In genomic region chr2:215397632-215398341, GRCh38 we compare ENCODE assay signal across 20 cellular contexts. TPM values are rescaled to one million over a fixed set of nuclear protein-coding genes. Genes with fewer than 3 reads are reported as not detected.
DNase-seq lines count a peak whose midpoint lies in the region; ATAC-seq and TF ChIP-seq lines count a peak whose summit lies in the region.
"Had no signal": no experiment of that assay in that cellular context is flagged by ENCODE, and none has a peak within 500 bp of the region (broad histone marks: within the 10 kb centered on the region; RNA-seq: fewer than 3 reads in every experiment).

No MANE protein-coding gene starts in this region.

- H3K4me3 ChIP-seq in BJ (ENCODE audit: low read depth, low read length) (no peak overlapping the region), fibroblast of pulmonary artery (replicated peaks; ENCODE audit: low read depth, low read length) (no peak overlapping the region)
- H3K4me3 ChIP-seq: BLaER1 treated with 17β-estradiol and CSF1 and Interleukin-3, amounts not matched to agents 10 nM and 100 nM; GM12878 had no signal

- H3K36me3 ChIP-seq in BJ (ENCODE audit: control insufficient read depth, insufficient read depth, low read length) = peaks cover 21% of the 10 kb centered on the region

- CTCF ChIA-PET in BJ (lab: Yijun Ruan, JAX) = interaction anchor here (1.1 to 1.9 kb wide), 3 partner anchors 13 to 533 kb away, joined by 3 to 5 read pairs (median 3); no protein-coding TSS in a partner anchor

- no peak for ATAC-seq in HG03280 (IDR thresholded peaks at IDR 0.05; ENCODE audit: unreplicated experiment)
- ATAC-seq: activated T-cell treated with anti-CD3 and anti-CD28 coated beads, Interleukin-2, amount 50 U/mL, for 4 hours; GM12878; natural killer cell had no signal

- TF ChIP-seq CTCF in BJ (IDR thresholded peaks at IDR 0.05; ENCODE audit: insufficient read depth, low read depth, low read length) (peak; percentile 31), VCaP (conservative IDR thresholded peaks at IDR 0.05) (peak; percentile 18; the same call in 1 of the 2 replicates), fibroblast of pulmonary artery (IDR thresholded peaks at IDR 0.05; ENCODE audit: low read length, missing control alignments) (peak; percentile 26), osteocyte (IDR thresholded peaks at IDR 0.05) (peak; percentile 22)

- H3K27me3 Mint-ChIP-seq in osteocyte (ENCODE audit: unreplicated experiment) = no peaks in the 10 kb centered on the region

- peaks cover 76% of the 10 kb centered on the region for H3K4me1 Mint-ChIP-seq in osteocyte (ENCODE audit: unreplicated experiment)
- H3K4me1 Mint-ChIP-seq: IgD-negative memory B cell, natural killer cell had no signal

- DNase-seq in BJ (ENCODE audit: low read depth) = no peak
- DNase-seq in fibroblast of pulmonary artery (ENCODE audit: low read depth) = no peak
- DNase-seq in osteocyte (ENCODE audit: extremely low spot score, unreplicated experiment) = no peak
- DNase-seq in NCI-H748 treated with DMSO at 0.1 percent for 48 hours (lab: John Stamatoyannopoulos, UW) = no peak
- DNase-seq in NCI-H1105 treated with DMSO at 0.1 percent for 48 hours (lab: John Stamatoyannopoulos, UW) = no peak
- DNase-seq in effector CD8-positive, alpha-beta T cell (lab: John Stamatoyannopoulos, UW) = no peak
- DNase-seq: activated CD4-positive, alpha-beta T cell treated with anti-CD3 and anti-CD28 coated beads, Interleukin-2, amount 50 U/mL, for 1 hour; activated T-cell treated with anti-CD3 and anti-CD28 coated beads, Interleukin-2, amount 50 U/mL, for 4 hours; kidney; natural killer cell; NCI-H1105; OCI-M1; retina; stimulated activated CD4-positive, alpha-beta T cell treated with anti-CD3 and anti-CD28 coated beads, Interleukin-2, amount 100 ng/mL, for 48 hours had no signal

- H3K27ac Mint-ChIP-seq in osteocyte (ENCODE audit: unreplicated experiment) = peak overlapping the region; percentile 88
- H3K27ac Mint-ChIP-seq: IgD-negative memory B cell; natural killer cell; T-helper 1 cell treated with Interleukin-12 subunit alpha and Interleukin-12 subunit beta and Interleukin-4 antibody, amounts not matched to agents 30 μg/mL and 1 μg/mL, for 36 hours had no signal

- no peaks in the 10 kb centered on the region for H3K27me3 ChIP-seq in BJ (ENCODE audit: control insufficient read depth, insufficient read depth, low read length)
- H3K27me3 ChIP-seq: BLaER1 treated with 17β-estradiol and CSF1 and Interleukin-3, amounts not matched to agents 10 nM and 100 nM had no signal

- H3K36me3 Mint-ChIP-seq in osteocyte (ENCODE audit: unreplicated experiment) = peaks cover 77% of the 10 kb centered on the region
- H3K36me3 Mint-ChIP-seq: IgD-negative memory B cell, natural killer cell had no signal

- H3K4me3 Mint-ChIP-seq in osteocyte (ENCODE audit: unreplicated experiment) = peak overlapping the region; percentile 27
- H3K4me3 Mint-ChIP-seq: activated T-cell treated with anti-CD3 and anti-CD28 coated beads, Interleukin-2, amount 50 U/mL, for 4 hours; IgD-negative memory B cell; natural killer cell; T-helper 1 cell treated with Interleukin-12 subunit alpha and Interleukin-12 subunit beta and Interleukin-4 antibody, amounts not matched to agents 30 μg/mL and 1 μg/mL, for 36 hours had no signal

- H3K27ac ChIP-seq in VCaP = peak overlapping the region; percentile 62
- H3K27ac ChIP-seq: BLaER1 treated with 17β-estradiol and CSF1 and Interleukin-3, amounts not matched to agents 10 nM and 100 nM had no signal

- POLR2A ChIA-PET in BJ (lab: Charles Lee) = interaction anchor here (0.6 kb wide), 1 partner anchor 353 kb away, joined by 4 read pairs; no protein-coding TSS in a partner anchor

- no peaks in the 10 kb centered on the region for H3K9me3 Mint-ChIP-seq in osteocyte (ENCODE audit: unreplicated experiment)
- H3K9me3 Mint-ChIP-seq: activated T-cell treated with anti-CD3 and anti-CD28 coated beads, Interleukin-2, amount 50 U/mL, for 4 hours; IgD-negative memory B cell; natural killer cell; T-helper 1 cell treated with Interleukin-12 subunit alpha and Interleukin-12 subunit beta and Interleukin-4 antibody, amounts not matched to agents 30 μg/mL and 1 μg/mL, for 36 hours had no signal

RNA-seq across cellular contexts. Expression of gene FN1, which starts 38.1 kb away (rescaled TPM):
- 4,778 and 5,814 TPM in 2 replicates for polyA plus RNA-seq in BJ (2011; rRNA removed)
- 1,979 and 2,586 TPM in 2 replicates for polyA minus RNA-seq in BJ (2011; rRNA and poly(A)+ RNA removed)
- 16,854 and 18,487 TPM in 2 replicates for total RNA-seq in osteocyte
